10 cellular contexts compared by ENCODE assay signal in the genomic region with DNA sequence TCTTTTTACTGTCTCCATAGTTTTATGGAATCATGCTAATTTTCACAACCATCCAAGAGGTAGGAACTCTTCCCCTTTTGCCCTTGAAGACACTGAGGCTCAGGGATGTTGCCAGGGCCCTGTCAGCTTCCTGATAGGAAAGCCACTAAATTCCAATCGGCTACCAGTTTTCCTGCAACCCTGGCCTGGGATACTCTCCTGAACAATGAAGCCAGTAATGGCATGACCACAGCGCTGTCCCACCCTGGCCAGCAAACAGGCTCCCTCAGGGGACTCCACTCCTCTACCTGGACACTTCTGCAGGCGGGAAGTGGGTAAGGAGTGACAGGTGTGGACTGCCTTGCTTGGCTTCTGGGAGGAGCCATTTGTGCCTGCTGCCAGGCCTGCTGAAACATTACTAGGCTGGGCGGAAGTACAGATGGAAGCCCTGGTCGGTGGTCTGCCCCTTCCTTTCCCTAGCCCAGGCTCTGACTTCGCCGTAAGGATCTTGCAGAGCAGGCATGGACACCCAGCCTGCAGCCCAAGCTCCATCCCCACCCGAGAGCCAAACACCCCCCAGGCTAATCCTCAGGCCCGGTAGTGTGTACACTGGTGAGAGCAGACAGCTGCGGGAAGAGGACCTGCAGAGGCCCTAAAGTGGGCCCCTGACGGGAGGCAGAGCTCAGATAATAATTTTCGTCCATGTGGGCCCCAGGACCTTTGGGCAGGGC.
DNase-seq lines count a peak whose midpoint lies in the region; ATAC-seq and TF ChIP-seq lines count a peak whose summit lies in the region.
"Had no signal": no experiment of that assay in that cellular context is flagged by ENCODE, and none has a peak within 500 bp of the region (broad histone marks: within the 10 kb centered on the region; RNA-seq: fewer than 3 reads in every experiment).

No MANE protein-coding gene starts in this region.

- no peak for TF ChIP-seq CTCF in WTC11 (IDR thresholded peaks at IDR 0.05)

- CTCF ChIA-PET in WTC11 (lab: Charles Lee), result interaction anchor here (1.2 to 1.4 kb wide), 2 partner anchors 12 to 118 kb away, joined by 3 to 4 read pairs; no protein-coding TSS in a partner anchor

- no peak overlapping the region for H3K27ac Mint-ChIP-seq in activated T-cell treated with anti-CD3 and anti-CD28 coated beads, Interleukin-2, amount 50 U/mL, for 72 hours
- no peak overlapping the region for H3K27ac Mint-ChIP-seq in WTC11
- peak overlapping the region in 1 of 6 donors; percentile 70 for H3K27ac Mint-ChIP-seq in immature natural killer cell
- no peak overlapping the region for H3K27ac Mint-ChIP-seq in stimulated activated effector memory CD8-positive, alpha-beta T cell treated with anti-CD3 and anti-CD28 coated beads, Interleukin-12 subunit alpha, Interleukin-12 subunit beta, amount 100 ng/mL, for 72 hours

- peak overlapping the region; percentile 78 to 82 for H3K4me3 Mint-ChIP-seq in activated T-cell treated with anti-CD3 and anti-CD28 coated beads, Interleukin-2, amount 50 U/mL, for 72 hours
- H3K4me3 Mint-ChIP-seq in WTC11 (peak overlapping the region; percentile 73), immature natural killer cell (peak overlapping the region; percentile 73 to 86 (median 82))
- peak overlapping the region; percentile 60 for H3K4me3 Mint-ChIP-seq in stimulated activated effector memory CD8-positive, alpha-beta T cell treated with anti-CD3 and anti-CD28 coated beads, Interleukin-12 subunit alpha, Interleukin-12 subunit beta, amount 100 ng/mL, for 72 hours

- H3K27me3 Mint-ChIP-seq in activated T-cell treated with anti-CD3 and anti-CD28 coated beads, Interleukin-2, amount 50 U/mL, for 72 hours (ENCODE audit: low read depth), result peaks cover 49% of the 10 kb centered on the region
- H3K27me3 Mint-ChIP-seq in WTC11 (ENCODE audit: low read depth) (peaks cover 22% of the 10 kb centered on the region), immature natural killer cell (ENCODE audit: low read depth in 3 of 3) (peaks cover 2 to 12% (median 3%) of the 10 kb centered on the region in 3 donors)

- intact Hi-C loops in left ventricle myocardium superior (cut with micrococcal nuclease), result no loop called here

- no peak for ATAC-seq in activated T-cell treated with anti-CD3 and anti-CD28 coated beads, Interleukin-2, amount 50 U/mL, for 72 hours (replicated peaks in 1 of 2)
- ATAC-seq in WTC11, result no peak
- ATAC-seq in stimulated activated effector memory CD8-positive, alpha-beta T cell treated with anti-CD3 and anti-CD28 coated beads, Interleukin-12 subunit alpha, Interleukin-12 subunit beta, amount 100 ng/mL, for 72 hours, result no peak
- no peak for ATAC-seq in left ventricle myocardium superior
- no peak for ATAC-seq in GM21786 (IDR thresholded peaks at IDR 0.05; ENCODE audit: unreplicated experiment)

- DNase-seq in activated T-cell treated with anti-CD3 and anti-CD28 coated beads, Interleukin-2, amount 50 U/mL, for 72 hours, result no peak
- DNase-seq in activated T-cell treated with anti-CD3 and anti-CD28 coated beads, Interleukin-2, amount 50 U/mL, for 1 hour, result no peak
- DNase-seq in WTC11 (ENCODE audit: low spot score) (peak; percentile 9), immature natural killer cell (no peak), erythroblast (lab: John Stamatoyannopoulos, UW) (no peak), left ventricle myocardium superior (no peak)
- no peak for DNase-seq in stimulated activated effector memory CD8-positive, alpha-beta T cell treated with anti-CD3 and anti-CD28 coated beads, Interleukin-12 subunit alpha, Interleukin-12 subunit beta, amount 100 ng/mL, for 72 hours (ENCODE audit: low spot score in 2 of 2)
- DNase-seq: DMS53, NCI-H446 treated with DMSO at 0.1 percent for 48 hours had no signal

- peaks cover 6% of the 10 kb centered on the region for H3K4me1 Mint-ChIP-seq in activated T-cell treated with anti-CD3 and anti-CD28 coated beads, Interleukin-2, amount 50 U/mL, for 72 hours (ENCODE audit: low read depth)
- H3K4me1 Mint-ChIP-seq in WTC11, result peaks cover 41% of the 10 kb centered on the region
- H3K4me1 Mint-ChIP-seq in immature natural killer cell, result peaks cover 19 to 30% of the 10 kb centered on the region in 2 donors
- peaks cover 24% of the 10 kb centered on the region for H3K4me1 Mint-ChIP-seq in stimulated activated effector memory CD8-positive, alpha-beta T cell treated with anti-CD3 and anti-CD28 coated beads, Interleukin-12 subunit alpha, Interleukin-12 subunit beta, amount 100 ng/mL, for 72 hours

- H3K36me3 Mint-ChIP-seq in activated T-cell treated with anti-CD3 and anti-CD28 coated beads, Interleukin-2, amount 50 U/mL, for 72 hours (ENCODE audit: insufficient read depth in 2 of 2), result no peaks in the 10 kb centered on the region
- H3K36me3 Mint-ChIP-seq in WTC11, result peaks cover 4% of the 10 kb centered on the region; the same call in 1 of the 2 replicates
- no peaks in the 10 kb centered on the region for H3K36me3 Mint-ChIP-seq in immature natural killer cell
- H3K36me3 Mint-ChIP-seq in stimulated activated effector memory CD8-positive, alpha-beta T cell treated with anti-CD3 and anti-CD28 coated beads, Interleukin-12 subunit alpha, Interleukin-12 subunit beta, amount 100 ng/mL, for 72 hours, result no peaks in the 10 kb centered on the region

- H3K9me3 Mint-ChIP-seq in activated T-cell treated with anti-CD3 and anti-CD28 coated beads, Interleukin-2, amount 50 U/mL, for 72 hours, result no peaks in the 10 kb centered on the region
- H3K9me3 Mint-ChIP-seq in WTC11 (peaks cover 11% of the 10 kb centered on the region), immature natural killer cell (no peaks in the 10 kb centered on the region)
- H3K9me3 Mint-ChIP-seq in stimulated activated effector memory CD8-positive, alpha-beta T cell treated with anti-CD3 and anti-CD28 coated beads, Interleukin-12 subunit alpha, Interleukin-12 subunit beta, amount 100 ng/mL, for 72 hours, result no peaks in the 10 kb centered on the region

- POLR2A ChIA-PET in WTC11 (lab: Charles Lee), result no interaction called here

- no peak for TF ChIP-seq POLR2A in erythroblast (IDR thresholded peaks at IDR 0.05; ENCODE audit: low read length)

TF ChIP-seq in WTC11, 78 proteins besides CTCF, POLR2A, EP300 and RAD21:
- TF ChIP-seq MYBL2 (CRISPR knock-in tag; IDR thresholded peaks at IDR 0.05) (no peak), AR (CRISPR knock-in tag; IDR thresholded peaks at IDR 0.05) (no peak), ZNF512 (CRISPR knock-in tag; IDR thresholded peaks at IDR 0.05; ENCODE audit: borderline replicate concordance) (no peak)
